9 cellular contexts compared by ENCODE assay signal in the genomic region with DNA sequence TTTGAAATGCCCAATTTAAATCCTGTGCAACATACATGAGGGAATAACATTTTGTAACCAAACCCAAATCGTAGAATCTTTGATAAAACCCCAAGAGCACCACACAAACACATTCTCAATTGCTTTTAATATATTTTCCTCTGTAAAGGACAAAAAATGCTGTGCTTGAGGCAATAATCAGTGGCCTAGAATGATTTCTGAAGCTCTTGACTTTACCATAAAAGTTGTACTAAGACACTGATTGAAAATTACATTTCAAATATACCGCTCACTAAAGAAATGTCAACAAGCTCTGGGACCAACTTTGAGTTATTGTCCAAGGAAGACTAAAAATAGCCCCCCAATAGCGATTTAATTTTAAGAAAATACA. TPM values are rescaled to one million over a fixed set of nuclear protein-coding genes. Genes with fewer than 3 reads are reported as not detected.
A peak's percentile ranks its signal among the peaks of the same experiment; 100 is the strongest.
DNase-seq lines count a peak whose midpoint lies in the region; ATAC-seq and TF ChIP-seq lines count a peak whose summit lies in the region.
"Had no signal": no experiment of that assay in that cellular context is flagged by ENCODE, and none has a peak within 500 bp of the region (broad histone marks: within the 10 kb centered on the region; RNA-seq: fewer than 3 reads in every experiment).

No MANE protein-coding gene starts in this region.

- peaks cover 6% of the 10 kb centered on the region for H3K36me3 Mint-ChIP-seq in activated CD8-positive, alpha-beta memory T cell treated with anti-CD3 and anti-CD28 coated beads, Interleukin-2, amount 10 ng/mL, durations not matched to agents 7 days and 5 days
- H3K36me3 Mint-ChIP-seq in endodermal cell (ENCODE audit: low read depth) = no peaks in the 10 kb centered on the region

- H3K4me1 Mint-ChIP-seq in activated CD8-positive, alpha-beta memory T cell treated with anti-CD3 and anti-CD28 coated beads, Interleukin-2, amount 10 ng/mL, durations not matched to agents 7 days and 5 days = peaks cover 22% of the 10 kb centered on the region
- H3K4me1 Mint-ChIP-seq in endodermal cell = peaks cover 3% of the 10 kb centered on the region

- H3K79me2 ChIP-seq in OCI-LY7 (ENCODE audit: insufficient read depth, low read depth, low read length) = no peaks in the 10 kb centered on the region

- intact Hi-C loops in OCI-LY7 (cut with micrococcal nuclease; ENCODE audit: unreplicated experiment) = loop anchor here (10.0 kb wide), 1 partner anchor 786 kb away; a partner anchor contains a TSS

- H3K27ac Mint-ChIP-seq in activated CD8-positive, alpha-beta memory T cell treated with anti-CD3 and anti-CD28 coated beads, Interleukin-2, amount 10 ng/mL, durations not matched to agents 7 days and 5 days = no peak overlapping the region
- H3K27ac Mint-ChIP-seq in endodermal cell = no peak overlapping the region

- TF ChIP-seq CTCF in OCI-LY7 (conservative IDR thresholded peaks at IDR 0.05; ENCODE audit: low read length) (no peak), endodermal cell (conservative IDR thresholded peaks at IDR 0.05) (no peak), retinal pigment epithelial cell (conservative IDR thresholded peaks at IDR 0.05; ENCODE audit: low read depth, low read length) (no peak)

- H3K9me3 ChIP-seq in OCI-LY7 (ENCODE audit: low read length) (no peaks in the 10 kb centered on the region), endodermal cell (ENCODE audit: control insufficient read depth, low read length) (peaks cover 15% of the 10 kb centered on the region)
- H3K9me3 ChIP-seq: upper lobe of left lung had no signal

- peak overlapping the region; percentile 84 for H3K4me3 Mint-ChIP-seq in activated CD8-positive, alpha-beta memory T cell treated with anti-CD3 and anti-CD28 coated beads, Interleukin-2, amount 10 ng/mL, durations not matched to agents 7 days and 5 days
- peak overlapping the region; percentile 69 for H3K4me3 Mint-ChIP-seq in endodermal cell

- no peaks in the 10 kb centered on the region for H3K9me2 ChIP-seq in OCI-LY7 (ENCODE audit: insufficient read depth, low read length)

- H2AFZ ChIP-seq in OCI-LY7 (ENCODE audit: low read length) = no peak overlapping the region

- no peak for DNase-seq in activated CD8-positive, alpha-beta memory T cell treated with anti-CD3 and anti-CD28 coated beads, Interleukin-2, amount 10 ng/mL, durations not matched to agents 7 days and 5 days
- no peak for DNase-seq in activated CD8-positive, alpha-beta memory T cell treated with anti-CD3 and anti-CD28 coated beads, Interleukin-2, amount 50 U/mL, for 48 hours
- no peak for DNase-seq in OCI-LY7 (ENCODE audit: low spot score)
- no peak for DNase-seq in endodermal cell
- DNase-seq in retinal pigment epithelial cell (ENCODE audit: low read depth) = no peak
- no peak for DNase-seq in pons (ENCODE audit: low spot score)
- DNase-seq in AG08395 (ENCODE audit: low spot score) = no peak

- H3K27ac ChIP-seq in OCI-LY7 (ENCODE audit: low read depth, low read length, poor library complexity, severe bottlenecking) (no peak overlapping the region), endodermal cell (ENCODE audit: low read depth, low read length) (no peak overlapping the region)

- ATAC-seq in activated CD8-positive, alpha-beta memory T cell treated with anti-CD3 and anti-CD28 coated beads, Interleukin-2, amount 10 ng/mL, durations not matched to agents 7 days and 5 days = no peak
- ATAC-seq in HG03378 (IDR thresholded peaks at IDR 0.05; ENCODE audit: unreplicated experiment) = no peak

- no peaks in the 10 kb centered on the region for H3K9me3 Mint-ChIP-seq in activated CD8-positive, alpha-beta memory T cell treated with anti-CD3 and anti-CD28 coated beads, Interleukin-2, amount 10 ng/mL, durations not matched to agents 7 days and 5 days (ENCODE audit: low read depth)
- peaks cover 7% of the 10 kb centered on the region for H3K9me3 Mint-ChIP-seq in endodermal cell

- peaks cover 14% of the 10 kb centered on the region for H3K4me1 ChIP-seq in OCI-LY7 (ENCODE audit: insufficient read depth, low read length, poor library complexity, severe bottlenecking)
- no peaks in the 10 kb centered on the region for H3K4me1 ChIP-seq in endodermal cell (ENCODE audit: control insufficient read depth, insufficient read depth, low read length)

- no peaks in the 10 kb centered on the region for H4K20me1 ChIP-seq in OCI-LY7 (ENCODE audit: insufficient read depth, low read length)

- peak overlapping the region; percentile 74 for H3K4me3 ChIP-seq in OCI-LY7 (ENCODE audit: low read depth, low read length, poor library complexity, severe bottlenecking)
- peak overlapping the region; percentile 87 for H3K4me3 ChIP-seq in endodermal cell (ENCODE audit: low read length)
- peak overlapping the region; percentile 75 for H3K4me3 ChIP-seq in retinal pigment epithelial cell (ENCODE audit: low read length)

- peaks cover 53% of the 10 kb centered on the region for H3K27me3 ChIP-seq in endodermal cell (ENCODE audit: control insufficient read depth, insufficient read depth, low read length, poor library complexity, severe bottlenecking)
- H3K27me3 ChIP-seq: upper lobe of left lung had no signal

- BruUV-seq in OCI-LY7 (replicated peaks; lab: Mats Ljungman, UMichigan) = no TSS peak

- 72 to 100% methylated on average over 1 to 3 of the region's 3 CpGs for WGBS in endodermal cell (ENCODE audit: insufficient coverage in 1 of 2, insufficient read length in 1 of 2), 2 experiments

- CTCF ChIA-PET in activated CD8-positive, alpha-beta memory T cell treated with anti-CD3 and anti-CD28 coated beads, Interleukin-2, amount 10 ng/mL, durations not matched to agents 7 days and 5 days (lab: Charles Lee) = interaction anchor here (1.3 to 1.4 kb wide), 2 partner anchors 34 to 124 kb away, joined by 3 read pairs; no protein-coding TSS in a partner anchor
- CTCF ChIA-PET in OCI-LY7 (lab: Charles Lee; ENCODE audit: unreplicated experiment) = no interaction called here

- H3K36me3 ChIP-seq in OCI-LY7 (ENCODE audit: insufficient read depth, low read length) (no peaks in the 10 kb centered on the region), endodermal cell (ENCODE audit: control insufficient read depth, insufficient read depth, low read length) (no peaks in the 10 kb centered on the region)
- H3K36me3 ChIP-seq: upper lobe of left lung had no signal

- peak overlapping the region; percentile 85 for H3K4me2 ChIP-seq in OCI-LY7 (ENCODE audit: low read length)

- no peak overlapping the region for H3K9ac ChIP-seq in endodermal cell (ENCODE audit: extremely low read depth, low read length, poor library complexity, severe bottlenecking)

- POLR2A ChIA-PET in OCI-LY7 (lab: Charles Lee) = interaction anchor here (0.7 to 1.0 kb wide), 2 partner anchors 15 to 33 kb away, joined by 3 to 5 read pairs; a partner anchor contains a TSS

- peaks cover 35% of the 10 kb centered on the region for H3K27me3 Mint-ChIP-seq in activated CD8-positive, alpha-beta memory T cell treated with anti-CD3 and anti-CD28 coated beads, Interleukin-2, amount 10 ng/mL, durations not matched to agents 7 days and 5 days
- peaks cover 64% of the 10 kb centered on the region for H3K27me3 Mint-ChIP-seq in endodermal cell (ENCODE audit: insufficient read depth)

RNA-seq across cellular contexts. Expression of a gene that starts 1.5 kb away (rescaled TPM):
- 1 to 10 TPM; 2.3 to 3.7 TPM for total RNA-seq in activated CD8-positive, alpha-beta memory T cell treated with anti-CD3 and anti-CD28 coated beads, Interleukin-2, amount 10 ng/mL, durations not matched to agents 7 days and 5 days
- 1.8 and 2.1 TPM in 2 replicates for total RNA-seq in OCI-LY7 (2014; rRNA removed; shearing (Covaris generic))
- 5.2 and 5.6 TPM in 2 replicates for total RNA-seq in OCI-LY7 (2022)
- 1 to 10 TPM; 1.7 to 2.3 TPM for total RNA-seq in endodermal cell
- 0.39 TPM for polyA plus RNA-seq in endodermal cell (2013, experiment 1 of 2)
- 0.41 TPM for polyA plus RNA-seq in endodermal cell (2013, experiment 2 of 2)

RNA-seq across cellular contexts. Expression of a gene that starts 33.2 kb away (rescaled TPM):
- total RNA-seq in activated CD8-positive, alpha-beta memory T cell treated with anti-CD3 and anti-CD28 coated beads, Interleukin-2, amount 10 ng/mL, durations not matched to agents 7 days and 5 days = 1 to 10 TPM; 1.4 to 2.5 TPM
- total RNA-seq in OCI-LY7 (2014; rRNA removed; shearing (Covaris generic)) = 2.7 and 3.0 TPM in 2 replicates
- total RNA-seq in OCI-LY7 (2022) (8.2 and 9.4 TPM in 2 replicates), endodermal cell (10 to 100 TPM; 25.6 to 33.4 TPM)
- 24.5 TPM for polyA plus RNA-seq in endodermal cell (2013, experiment 1 of 2)
- polyA plus RNA-seq in endodermal cell (2013, experiment 2 of 2) = 22.5 TPM
